ENCODE assay signal across 16 cellular contexts in the genomic region with DNA sequence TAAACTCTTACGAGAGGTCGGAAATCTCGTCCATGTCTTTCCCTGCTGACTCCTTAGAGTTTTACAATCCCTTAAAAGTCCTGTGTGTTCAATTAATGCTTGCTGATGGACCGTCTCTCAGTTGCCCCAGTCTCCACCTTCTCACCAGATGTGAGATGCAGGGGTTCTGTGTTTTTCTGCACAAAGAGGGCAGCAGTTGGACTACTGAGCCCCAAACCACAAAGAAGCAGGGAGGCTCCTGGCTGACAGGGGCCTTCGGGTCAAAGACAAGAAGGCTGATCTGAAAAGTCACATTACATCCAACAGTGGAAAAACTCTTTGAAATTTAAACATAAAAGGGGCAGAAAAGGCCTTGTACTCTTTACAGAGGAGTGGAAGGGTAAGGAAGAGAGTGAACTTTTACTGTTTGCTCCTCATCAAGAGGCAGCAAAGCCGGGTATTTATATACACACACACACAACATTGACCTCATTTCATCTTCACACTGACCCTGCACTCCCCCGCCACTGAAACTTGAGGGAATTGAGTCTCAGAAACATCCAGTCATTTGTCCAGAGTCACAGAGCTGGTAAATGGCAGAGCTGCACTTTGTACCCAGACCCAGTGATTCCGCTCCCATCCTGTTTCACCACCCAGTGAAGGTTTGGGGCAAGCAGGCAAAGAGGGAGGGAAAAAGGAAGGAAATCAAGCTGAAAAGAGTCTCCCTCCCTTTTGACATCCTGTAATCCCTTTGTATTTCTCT. TPM values are rescaled to one million over a fixed set of nuclear protein-coding genes. Genes with fewer than 3 reads are reported as not detected.
A peak's percentile ranks its signal among the peaks of the same experiment; 100 is the strongest.
DNase-seq lines count a peak whose midpoint lies in the region; TF ChIP-seq lines count a peak whose summit lies in the region.
"Had no signal": no experiment of that assay in that cellular context is flagged by ENCODE, and none has a peak within 500 bp of the region (broad histone marks: within the 10 kb centered on the region; RNA-seq: fewer than 3 reads in every experiment).

No MANE protein-coding gene starts in this region.

- 87 to 89% methylated on average over 8 of the region's 8 CpGs for WGBS in GM23248 (ENCODE audit: low coverage in 1 of 2, low lambda C conversion rate in 2 of 2, missing lambda C conversion rate in 2 of 2), 2 experiments
- WGBS in adrenal gland, 4 donors: 74 to 83% (median 79%) methylated on average over 8 of the region's 8 CpGs

- H3K4me1 ChIP-seq in GM23248 (ENCODE audit: insufficient read depth): peaks cover 49% of the 10 kb centered on the region
- peaks cover 8 to 37% of the 10 kb centered on the region in 2 donors for H3K4me1 ChIP-seq in adrenal gland (replicated peaks in 1 of 2)
- H3K4me1 ChIP-seq in skeletal muscle tissue (ENCODE audit: control insufficient read depth in 3 of 3, insufficient read depth in 3 of 3, low read length in 3 of 3): peaks cover 40 to 48% (median 47%) of the 10 kb centered on the region in 3 donors
- no peaks in the 10 kb centered on the region for H3K4me1 ChIP-seq in OCI-LY7 (ENCODE audit: insufficient read depth, low read length, poor library complexity, severe bottlenecking)

- BruUV-seq in OCI-LY7 (replicated peaks; lab: Mats Ljungman, UMichigan): no TSS peak

- H3K4me3 ChIP-seq in GM23248: no peak overlapping the region
- no peak overlapping the region for H3K4me3 ChIP-seq in adrenal gland
- peak overlapping the region; percentile 2 to 52 (median 37) for H3K4me3 ChIP-seq in skeletal muscle tissue (ENCODE audit: low read length in 3 of 3)
- H3K4me3 ChIP-seq in OCI-LY7 (ENCODE audit: low read depth, low read length, poor library complexity, severe bottlenecking): no peak overlapping the region
- H3K4me3 ChIP-seq in dorsolateral prefrontal cortex: no peak overlapping the region

- TF ChIP-seq POLR2A in adrenal gland (IDR thresholded peaks at IDR 0.05): no peak

- no peaks in the 10 kb centered on the region for H3K27me3 Mint-ChIP-seq in mesothelial cell of epicardium (ENCODE audit: low read depth)
- H3K27me3 Mint-ChIP-seq: activated CD4-positive, alpha-beta T cell treated with anti-CD3 and anti-CD28 coated beads, Interleukin-2, amount 10 ng/mL, durations not matched to agents 24 days and 14 days; natural killer cell treated with Interleukin-12 subunit alpha and Interleukin-12 subunit beta and Interleukin-15 and Interleukin-18, amount 100 ng/mL, for 72 hours had no signal

- H3K9me3 ChIP-seq in GM23248 (ENCODE audit: low read depth) (no peaks in the 10 kb centered on the region), adrenal gland (replicated peaks in 1 of 3) (no peaks in the 10 kb centered on the region), skeletal muscle tissue (ENCODE audit: control insufficient read depth in 3 of 3, low read length in 3 of 3) (no peaks in the 10 kb centered on the region), OCI-LY7 (ENCODE audit: low read length) (no peaks in the 10 kb centered on the region)
- H3K9me3 ChIP-seq: BE2C had no signal

- H3F3A ChIP-seq in GM23248 (ENCODE audit: insufficient read depth): peaks cover 31% of the 10 kb centered on the region

- intact Hi-C loops in adrenal gland (cut with DNase I) (no loop called here), OCI-LY7 (cut with micrococcal nuclease; ENCODE audit: unreplicated experiment) (no loop called here), dorsolateral prefrontal cortex (cut with DNase I) (no loop called here)

- no peak overlapping the region for H3K4me3 Mint-ChIP-seq in mesothelial cell of epicardium
- H3K4me3 Mint-ChIP-seq: activated CD4-positive, alpha-beta T cell treated with anti-CD3 and anti-CD28 coated beads, Interleukin-2, amount 10 ng/mL, durations not matched to agents 24 days and 14 days; immature natural killer cell; natural killer cell treated with Interleukin-12 subunit alpha and Interleukin-12 subunit beta and Interleukin-15 and Interleukin-18, amount 100 ng/mL, for 72 hours had no signal

- H3K9me3 Mint-ChIP-seq in mesothelial cell of epicardium: peaks cover 3% of the 10 kb centered on the region
- H3K9me3 Mint-ChIP-seq: immature natural killer cell; natural killer cell treated with Interleukin-12 subunit alpha and Interleukin-12 subunit beta and Interleukin-15 and Interleukin-18, amount 100 ng/mL, for 72 hours had no signal

- H3K4me1 Mint-ChIP-seq in mesothelial cell of epicardium: peaks cover 15% of the 10 kb centered on the region
- H3K4me1 Mint-ChIP-seq: immature natural killer cell had no signal

- CTCF ChIA-PET in OCI-LY7 (lab: Charles Lee; ENCODE audit: unreplicated experiment): no interaction called here

- H3K79me2 ChIP-seq in GM23248 (ENCODE audit: insufficient read depth): no peaks in the 10 kb centered on the region
- no peaks in the 10 kb centered on the region for H3K79me2 ChIP-seq in OCI-LY7 (ENCODE audit: insufficient read depth, low read depth, low read length)

- H3K27ac ChIP-seq in GM23248 (peak overlapping the region; percentile 45), adrenal gland (peak overlapping the region in 4 of 5 donors; percentile 51 to 81 (median 66)), skeletal muscle tissue (ENCODE audit: low read depth, low read length) (peak overlapping the region; percentile 89), OCI-LY7 (ENCODE audit: low read depth, low read length, poor library complexity, severe bottlenecking) (no peak overlapping the region), dorsolateral prefrontal cortex (peak overlapping the region in 7 of 59 donors; percentile 7 to 63 (median 30))
- H3K27ac ChIP-seq: foreskin keratinocyte had no signal

- TF ChIP-seq CTCF in adrenal gland (IDR thresholded peaks at IDR 0.05) (no peak), mesothelial cell of epicardium (IDR thresholded peaks at IDR 0.05; ENCODE audit: unreplicated experiment) (no peak), OCI-LY7 (conservative IDR thresholded peaks at IDR 0.05; ENCODE audit: low read length) (no peak), dorsolateral prefrontal cortex (IDR thresholded peaks at IDR 0.05 in 54 of 56, conservative IDR thresholded peaks at IDR 0.05 in 2 of 56; ENCODE audit: low read depth in 1 of 56, partially characterized antibody in 56 of 56) (no peak)

- H3K9ac ChIP-seq in GM23248 (no peak overlapping the region), skeletal muscle tissue (ENCODE audit: low read depth in 1 of 3, low read length in 3 of 3) (peak overlapping the region in 2 of 3 donors; percentile 2 to 35)

- H2AFZ ChIP-seq in GM23248 (no peak overlapping the region), OCI-LY7 (ENCODE audit: low read length) (no peak overlapping the region)

- H3K36me3 Mint-ChIP-seq in mesothelial cell of epicardium: peaks cover 5% of the 10 kb centered on the region
- H3K36me3 Mint-ChIP-seq: natural killer cell treated with Interleukin-12 subunit alpha and Interleukin-12 subunit beta and Interleukin-15 and Interleukin-18, amount 100 ng/mL, for 72 hours had no signal

- H3K27me3 ChIP-seq in GM23248 (replicated peaks; ENCODE audit: insufficient read depth) (no peaks in the 10 kb centered on the region), adrenal gland (no peaks in the 10 kb centered on the region), skeletal muscle tissue (ENCODE audit: control insufficient read depth in 3 of 3, insufficient read depth in 3 of 3, low read length in 3 of 3) (no peaks in the 10 kb centered on the region), dorsolateral prefrontal cortex (no peaks in the 10 kb centered on the region)
- H3K27me3 ChIP-seq: BE2C, foreskin keratinocyte had no signal

- H3K9me2 ChIP-seq in GM23248 (ENCODE audit: insufficient read depth) (no peaks in the 10 kb centered on the region), OCI-LY7 (ENCODE audit: insufficient read depth, low read length) (no peaks in the 10 kb centered on the region)

- no peak for DNase-seq in GM23248
- no peak for DNase-seq in adrenal gland
- DNase-seq in mesothelial cell of epicardium (ENCODE audit: low spot score in 2 of 2, unreplicated experiment in 2 of 2): no peak
- no peak for DNase-seq in EL
- no peak for DNase-seq in OCI-LY7 (ENCODE audit: low spot score)
- no peak for DNase-seq in dorsolateral prefrontal cortex
- DNase-seq in KBM-7: no peak
- DNase-seq: activated CD4-positive, alpha-beta T cell treated with anti-CD3 and anti-CD28 coated beads, Interleukin-2, amount 10 ng/mL, durations not matched to agents 24 days and 14 days; activated T-cell treated with anti-CD3 and anti-CD28 coated beads, Interleukin-2, amount 50 U/mL, for 48 hours; amygdala; BE2C; foreskin keratinocyte; immature natural killer cell; NCI-H446 had no signal

- peak overlapping the region; percentile 20 for H3K27ac Mint-ChIP-seq in mesothelial cell of epicardium
- H3K27ac Mint-ChIP-seq: activated CD4-positive, alpha-beta T cell treated with anti-CD3 and anti-CD28 coated beads, Interleukin-2, amount 10 ng/mL, durations not matched to agents 24 days and 14 days; immature natural killer cell; natural killer cell treated with Interleukin-12 subunit alpha and Interleukin-12 subunit beta and Interleukin-15 and Interleukin-18, amount 100 ng/mL, for 72 hours had no signal

- in situ Hi-C loops in GM23248 (cut with MboI): no loop called here
- in situ Hi-C loops in KBM-7 (cut with MboI; ENCODE audit: low pct_unique_long_range_greater_than_20kb, low sequenced_read_pairs): no loop called here

- H3K36me3 ChIP-seq in GM23248 (ENCODE audit: low read depth) (no peaks in the 10 kb centered on the region), adrenal gland (replicated peaks in 1 of 2) (no peaks in the 10 kb centered on the region), skeletal muscle tissue (ENCODE audit: control insufficient read depth in 3 of 3, insufficient read depth in 3 of 3, low read length in 3 of 3) (no peaks in the 10 kb centered on the region), OCI-LY7 (ENCODE audit: insufficient read depth, low read length) (no peaks in the 10 kb centered on the region)
- H3K36me3 ChIP-seq: BE2C had no signal

- H3K4me2 ChIP-seq in GM23248 (ENCODE audit: unreplicated experiment) (no peak overlapping the region), OCI-LY7 (ENCODE audit: low read length) (no peak overlapping the region)

- H4K20me1 ChIP-seq in GM23248 (ENCODE audit: insufficient read depth) (no peaks in the 10 kb centered on the region), OCI-LY7 (ENCODE audit: insufficient read depth, low read length) (no peaks in the 10 kb centered on the region)

- POLR2A ChIA-PET in OCI-LY7 (lab: Charles Lee): interaction anchor here (0.6 kb wide), 2 partner anchors 31 to 1375 kb away, joined by 3 to 4 read pairs; no protein-coding TSS in a partner anchor

RNA-seq across cellular contexts. Expression of gene MRPL33, which starts 23.7 kb away (rescaled TPM):
- 24.2 and 70.8 TPM in 2 replicates for total RNA-seq in GM23248 (2014; rRNA removed; shearing (Covaris generic))
- 338 and 340 TPM in 2 replicates for polyA plus RNA-seq in GM23248 (2016; fragmentation: Nextera tagmentation; extraction: Ambion mirVana)
- total RNA-seq in adrenal gland: 1,000 to 10,000 TPM in 1 of 8 donors, 100 to 1,000 TPM in 7; 211 to 1,020 (median 554) TPM
- 100 to 1,000 TPM; 253 to 508 (median 491) TPM for polyA plus RNA-seq in adrenal gland
- 48.3 to 54.5 TPM (median 54.4 TPM) in 3 replicates for total RNA-seq in mesothelial cell of epicardium
- 121 TPM for total RNA-seq in skeletal muscle tissue
- 51.2 and 51.5 TPM in 2 replicates for total RNA-seq in OCI-LY7 (2014; rRNA removed; shearing (Covaris generic))
- total RNA-seq in OCI-LY7 (2022): 40.4 and 43.8 TPM in 2 replicates
- total RNA-seq in dorsolateral prefrontal cortex: 100 to 1,000 TPM in 5 of 120 experiments, 10 to 100 TPM in 115; 40.3 to 106 (median 70.5) TPM

Comparison
In these comparisons a context has a peak if more than half of its experiments do, and no peak if none do; other contexts are left out.
1. H3K4me3 ChIP-seq: peak in skeletal muscle tissue (3 of 3); none in GM23248 (single experiment), adrenal gland (0 of 4), OCI-LY7 (single experiment) and dorsolateral prefrontal cortex (0 of 59).